8 cellular contexts compared by ENCODE assay signal in genomic region chr11:18721576-18722292, GRCh38. TPM values are rescaled to one million over a fixed set of nuclear protein-coding genes. Genes with fewer than 3 reads are reported as not detected.
DNase-seq lines count a peak whose midpoint lies in the region; ATAC-seq and TF ChIP-seq lines count a peak whose summit lies in the region.

No MANE protein-coding gene starts in this region.

- CTCF ChIA-PET in PC-9 (lab: Charles Lee): interaction anchor here (0.6 to 1.2 kb wide), 10 partner anchors 10 to 1181 kb away, joined by 3 to 6 read pairs (median 3); no protein-coding TSS in a partner anchor

- TF ChIP-seq CTCF in PC-9 (conservative IDR thresholded peaks at IDR 0.05) (peak; percentile 88), heart right ventricle (IDR thresholded peaks at IDR 0.05) (peak; percentile 61 to 87 (median 71)), prostate gland (IDR thresholded peaks at IDR 0.05) (peak; percentile 41 to 57 (median 50))

- TF ChIP-seq POLR2A in prostate gland (IDR thresholded peaks at IDR 0.05): no peak

- H4K20me1 ChIP-seq in PC-9 (ENCODE audit: insufficient read depth): no peaks in the 10 kb centered on the region

- H3K9me3 Mint-ChIP-seq in activated naive CD4-positive, alpha-beta T cell treated with anti-CD3 and anti-CD28 coated beads, Interleukin-2, amount 50 U/mL, for 24 hours: no peaks in the 10 kb centered on the region

- intact Hi-C loops in PC-9 (cut with micrococcal nuclease; ENCODE audit: unreplicated experiment) (loop anchor here (5.0 kb wide), 1 partner anchor 69 kb away; no protein-coding TSS in a partner anchor), heart right ventricle (cut with DNase I) (loop anchor here in 6 of 10 donors (5.0 to 10.0 kb wide), 5 partner anchors 84 to 324 kb away; partner anchors contain the start of genes TSG101 (in 1 of the 6) and UEVLD (in 1 of the 6)), prostate gland (cut with DNase I) (loop anchor here (5.0 kb wide), 1 partner anchor 89 kb away; the partner anchor contains the start of gene SPTY2D1)

- ATAC-seq in HG03378 (IDR thresholded peaks at IDR 0.05; ENCODE audit: unreplicated experiment): peak; percentile 77
- peak; percentile 54 to 83 (median 70) for ATAC-seq in heart right ventricle

- no peaks in the 10 kb centered on the region for H3K36me3 Mint-ChIP-seq in activated naive CD4-positive, alpha-beta T cell treated with anti-CD3 and anti-CD28 coated beads, Interleukin-2, amount 50 U/mL, for 24 hours

- BruUV-seq in PC-9 (replicated peaks; lab: Mats Ljungman, UMichigan): no TSS peak

- H3K4me2 ChIP-seq in PC-9: peak overlapping the region; percentile 92

- H3K36me3 ChIP-seq in PC-9 (ENCODE audit: low read depth): no peaks in the 10 kb centered on the region
- no peaks in the 10 kb centered on the region for H3K36me3 ChIP-seq in heart right ventricle
- H3K36me3 ChIP-seq in prostate gland: no peaks in the 10 kb centered on the region

- H2AFZ ChIP-seq in PC-9: peak overlapping the region; percentile 83

- DNase-seq in COLO668 (lab: John Stamatoyannopoulos, UW; ENCODE audit: unreplicated experiment): peak; percentile 62
- DNase-seq in GM19238 (ENCODE audit: insufficient read length, low spot score): peak; percentile 53
- peak; percentile 51 to 54 for DNase-seq in PC-9
- DNase-seq in heart right ventricle: peak; percentile 26 to 40
- DNase-seq in prostate gland (ENCODE audit: low spot score): peak; percentile 28
- no peak for DNase-seq in dedifferentiated amniotic fluid mesenchymal stem cell (ENCODE audit: extremely low spot score)

- no peaks in the 10 kb centered on the region for H3K27me3 Mint-ChIP-seq in activated naive CD4-positive, alpha-beta T cell treated with anti-CD3 and anti-CD28 coated beads, Interleukin-2, amount 50 U/mL, for 24 hours

- WGBS in heart right ventricle, 2 donors: 2% methylated on average over 35 of the region's 35 CpGs
- WGBS in prostate gland: 5% methylated on average over 35 of the region's 35 CpGs

- H3K27ac ChIP-seq in PC-9: no peak overlapping the region
- peak overlapping the region in 9 of 10 donors; percentile 33 to 63 (median 47) for H3K27ac ChIP-seq in heart right ventricle
- peak overlapping the region; percentile 23 to 32 for H3K27ac ChIP-seq in prostate gland

- peaks cover 25% of the 10 kb centered on the region for H3K27me3 ChIP-seq in PC-9 (ENCODE audit: insufficient read depth, low read depth)
- no peaks in the 10 kb centered on the region for H3K27me3 ChIP-seq in heart right ventricle
- no peaks in the 10 kb centered on the region for H3K27me3 ChIP-seq in prostate gland (replicated peaks; ENCODE audit: insufficient read depth)

- H3K4me1 ChIP-seq in PC-9 (replicated peaks; ENCODE audit: insufficient read depth) (peaks cover 6% of the 10 kb centered on the region; the same call in 1 of the 2 replicates), heart right ventricle (peaks cover 0 to 18% (median 10%) of the 10 kb centered on the region in 9 donors), prostate gland (replicated peaks) (no peaks in the 10 kb centered on the region)

- H3K4me1 Mint-ChIP-seq in activated naive CD4-positive, alpha-beta T cell treated with anti-CD3 and anti-CD28 coated beads, Interleukin-2, amount 50 U/mL, for 24 hours: peaks cover 11% of the 10 kb centered on the region

- H3K9me3 ChIP-seq in PC-9 (ENCODE audit: insufficient read depth, low read depth) (no peaks in the 10 kb centered on the region), heart right ventricle (no peaks in the 10 kb centered on the region), prostate gland (no peaks in the 10 kb centered on the region)

- H3K4me3 ChIP-seq in PC-9: peak overlapping the region; percentile 56
- H3K4me3 ChIP-seq in heart right ventricle: peak overlapping the region; percentile 33 to 72 (median 61)
- peak overlapping the region; percentile 25 to 38 for H3K4me3 ChIP-seq in prostate gland

- POLR2A ChIA-PET in PC-9 (lab: Charles Lee; ENCODE audit: unreplicated experiment): interaction anchor here (0.6 kb wide), 2 partner anchors 16 to 47 kb away, joined by 4 to 5 read pairs; no protein-coding TSS in a partner anchor

- peak overlapping the region; percentile 94 for H3K4me3 Mint-ChIP-seq in activated naive CD4-positive, alpha-beta T cell treated with anti-CD3 and anti-CD28 coated beads, Interleukin-2, amount 50 U/mL, for 24 hours

- no peaks in the 10 kb centered on the region for H3K9me2 ChIP-seq in PC-9 (ENCODE audit: insufficient read depth)

- no peaks in the 10 kb centered on the region for H3K79me2 ChIP-seq in PC-9 (ENCODE audit: low read depth)

- peaks cover 6% of the 10 kb centered on the region; the same call in 1 of the 2 replicates for H3F3A ChIP-seq in PC-9 (ENCODE audit: insufficient read depth, low read depth)

- H3K27ac Mint-ChIP-seq in activated naive CD4-positive, alpha-beta T cell treated with anti-CD3 and anti-CD28 coated beads, Interleukin-2, amount 50 U/mL, for 24 hours: no peak overlapping the region

RNA-seq across cellular contexts. Expression of gene IGSF22, which starts 4.3 kb away (rescaled TPM):
- total RNA-seq in PC-9 (2021) (0.33 and 0.63 TPM in 2 replicates), heart right ventricle (1 to 10 TPM in 2 of 10 donors, under 1 TPM in 7, not detected in 1; 0.18 to 1.3 (median 0.68) TPM), prostate gland (1 to 10 TPM in 1 of 2 donors, under 1 TPM in 1; 0.82 to 1.1 TPM)
- polyA plus RNA-seq in heart right ventricle: under 1 TPM; 0.30 to 0.44 TPM

RNA-seq across cellular contexts. Expression of gene TMEM86A, which starts 23.2 kb away (rescaled TPM):
- total RNA-seq in PC-9 (2021) (1.4 and 2.1 TPM in 2 replicates), heart right ventricle (1 to 10 TPM; 3.5 to 9.3 (median 5.9) TPM), prostate gland (1 to 10 TPM; 3.2 to 6.5 TPM)
- polyA plus RNA-seq in heart right ventricle: 1 to 10 TPM; 2.0 to 3.3 TPM
